ENCODE assay signal across 10 cellular contexts in the genomic region with DNA sequence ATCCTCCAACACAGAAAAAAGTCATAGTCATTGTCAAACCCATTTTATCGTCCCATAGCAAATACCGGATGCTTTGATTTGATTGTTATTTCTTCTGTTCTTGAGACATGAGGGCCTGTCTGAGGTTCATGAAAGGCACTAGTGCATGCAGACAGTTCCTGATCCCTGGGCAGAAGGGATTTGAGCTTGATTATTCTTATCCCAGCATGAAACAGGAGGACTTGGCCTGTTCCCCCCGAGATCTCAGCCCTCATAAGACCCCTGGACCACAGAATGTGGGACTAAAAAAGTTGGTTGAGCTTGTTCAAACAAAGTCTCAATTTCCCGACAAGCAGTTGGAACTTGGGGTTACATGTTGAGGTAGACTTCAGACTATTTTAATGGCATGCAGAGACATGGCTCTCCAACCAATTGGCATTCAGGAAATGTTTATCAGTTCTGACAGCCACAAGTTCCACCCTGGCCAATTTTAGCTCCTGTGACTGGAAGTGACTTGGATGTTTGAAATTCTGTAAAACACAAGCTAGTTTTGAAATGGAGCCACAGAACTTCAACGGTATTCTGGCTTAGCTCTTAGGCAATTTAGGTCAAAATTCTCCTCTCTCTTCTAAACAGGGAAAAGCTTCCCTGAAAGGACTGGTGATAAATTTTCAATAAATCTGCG.
A peak's percentile ranks its signal among the peaks of the same experiment; 100 is the strongest.
DNase-seq lines count a peak whose midpoint lies in the region; ATAC-seq, FAIRE-seq and TF ChIP-seq lines count a peak whose summit lies in the region.
"Had no signal": no experiment of that assay in that cellular context is flagged by ENCODE, and none has a peak within 500 bp of the region (broad histone marks: within the 10 kb centered on the region; RNA-seq: fewer than 3 reads in every experiment).

No MANE protein-coding gene starts in this region.

- intact Hi-C loops in left lung (cut with DNase I), result no loop called here

- peak overlapping the region; percentile 47 for H3K4me2 ChIP-seq in GM23248 (ENCODE audit: unreplicated experiment)

- peak overlapping the region; percentile 55 for H2AFZ ChIP-seq in GM23248

- H3K27ac ChIP-seq in GM23248 (peak overlapping the region; percentile 93), left lung (peak overlapping the region; percentile 26 to 49), skeletal muscle tissue (ENCODE audit: low read depth, low read length) (peak overlapping the region; percentile 66)

- H3F3A ChIP-seq in GM23248 (ENCODE audit: insufficient read depth), result peaks cover 51% of the 10 kb centered on the region

- DNase-seq in GM23248, result peak; percentile 85
- DNase-seq in bronchial epithelial cell (ENCODE audit: low read depth), result peak; percentile 45
- DNase-seq in left lung, result no peak
- DNase-seq in NCI-H187 (lab: John Stamatoyannopoulos, UW), result no peak
- no peak for DNase-seq in GM12891 (ENCODE audit: insufficient read length, low spot score)
- DNase-seq in activated CD4-positive, alpha-beta T cell treated with anti-CD3 and anti-CD28 coated beads, Interleukin-2, amount 10 ng/mL, durations not matched to agents 7 days and 5 days, result no peak
- DNase-seq: DMS79, small intestine had no signal

- H3K36me3 ChIP-seq in GM23248 (ENCODE audit: low read depth), result no peaks in the 10 kb centered on the region
- no peaks in the 10 kb centered on the region for H3K36me3 ChIP-seq in bronchial epithelial cell (ENCODE audit: control insufficient read depth, insufficient read depth, low read length)
- H3K36me3 ChIP-seq in left lung, result no peaks in the 10 kb centered on the region
- no peaks in the 10 kb centered on the region for H3K36me3 ChIP-seq in skeletal muscle tissue (ENCODE audit: control insufficient read depth in 3 of 3, insufficient read depth in 3 of 3, low read length in 3 of 3)

- H3K79me2 ChIP-seq in GM23248 (ENCODE audit: insufficient read depth), result no peaks in the 10 kb centered on the region

- TF ChIP-seq CTCF in bronchial epithelial cell (IDR thresholded peaks at IDR 0.05; ENCODE audit: insufficient read depth, low read length, severe bottlenecking), result no peak
- no peak for TF ChIP-seq CTCF in left lung (IDR thresholded peaks at IDR 0.05)

- H3K36me3 Mint-ChIP-seq in activated CD4-positive, alpha-beta T cell treated with anti-CD3 and anti-CD28 coated beads, Interleukin-2, amount 10 ng/mL, durations not matched to agents 7 days and 5 days (ENCODE audit: low read depth), result no peaks in the 10 kb centered on the region

- peaks cover 8% of the 10 kb centered on the region for H3K27me3 Mint-ChIP-seq in activated CD4-positive, alpha-beta T cell treated with anti-CD3 and anti-CD28 coated beads, Interleukin-2, amount 10 ng/mL, durations not matched to agents 7 days and 5 days

- peak; percentile 43 for ATAC-seq in left lung
- ATAC-seq in GM19455 (IDR thresholded peaks at IDR 0.05; ENCODE audit: unreplicated experiment), result no peak

- no peaks in the 10 kb centered on the region for H3K27me3 ChIP-seq in GM23248 (replicated peaks; ENCODE audit: insufficient read depth)
- H3K27me3 ChIP-seq in bronchial epithelial cell (ENCODE audit: control insufficient read depth, insufficient read depth, low read length), result no peaks in the 10 kb centered on the region
- no peaks in the 10 kb centered on the region for H3K27me3 ChIP-seq in left lung
- H3K27me3 ChIP-seq in skeletal muscle tissue (ENCODE audit: control insufficient read depth in 3 of 3, insufficient read depth in 3 of 3, low read length in 3 of 3), result no peaks in the 10 kb centered on the region

- no peaks in the 10 kb centered on the region for H3K4me1 Mint-ChIP-seq in activated CD4-positive, alpha-beta T cell treated with anti-CD3 and anti-CD28 coated beads, Interleukin-2, amount 10 ng/mL, durations not matched to agents 7 days and 5 days

- no peak overlapping the region for H3K4me3 Mint-ChIP-seq in activated CD4-positive, alpha-beta T cell treated with anti-CD3 and anti-CD28 coated beads, Interleukin-2, amount 10 ng/mL, durations not matched to agents 7 days and 5 days

- H3K9me2 ChIP-seq in GM23248 (ENCODE audit: insufficient read depth), result no peaks in the 10 kb centered on the region

- H3K4me3 ChIP-seq in GM23248, result 0 out of 2 replicates have a peak overlapping the region, but pooled peaks have one; percentile 21
- H3K4me3 ChIP-seq in bronchial epithelial cell (ENCODE audit: low read depth, low read length), result no peak overlapping the region
- H3K4me3 ChIP-seq in left lung, result no peak overlapping the region
- H3K4me3 ChIP-seq in skeletal muscle tissue (ENCODE audit: low read length in 3 of 3), result peak overlapping the region in 1 of 3 donors; percentile 17

- peak overlapping the region; percentile 73 for H3K9ac ChIP-seq in GM23248
- no peak overlapping the region for H3K9ac ChIP-seq in skeletal muscle tissue (ENCODE audit: low read depth in 1 of 3, low read length in 3 of 3)

- TF ChIP-seq POLR2A in GM12891 (IDR thresholded peaks at IDR 0.05; ENCODE audit: low read depth, low read length), result no peak

- H3K9me3 Mint-ChIP-seq in activated CD4-positive, alpha-beta T cell treated with anti-CD3 and anti-CD28 coated beads, Interleukin-2, amount 10 ng/mL, durations not matched to agents 7 days and 5 days, result no peaks in the 10 kb centered on the region

- no peak overlapping the region for H3K27ac Mint-ChIP-seq in activated CD4-positive, alpha-beta T cell treated with anti-CD3 and anti-CD28 coated beads, Interleukin-2, amount 10 ng/mL, durations not matched to agents 7 days and 5 days

- H3K4me1 ChIP-seq in GM23248 (ENCODE audit: insufficient read depth) (peaks cover 69% of the 10 kb centered on the region), left lung (peaks cover 9 to 34% of the 10 kb centered on the region in 2 donors), skeletal muscle tissue (ENCODE audit: control insufficient read depth in 3 of 3, insufficient read depth in 3 of 3, low read length in 3 of 3) (peaks cover 23 to 33% (median 28%) of the 10 kb centered on the region in 3 donors)

- POLR2A ChIA-PET in activated CD4-positive, alpha-beta T cell treated with anti-CD3 and anti-CD28 coated beads, Interleukin-2, amount 10 ng/mL, durations not matched to agents 7 days and 5 days (lab: Charles Lee), result no interaction called here

- H4K20me1 ChIP-seq in GM23248 (ENCODE audit: insufficient read depth), result no peaks in the 10 kb centered on the region

- CTCF ChIA-PET in activated CD4-positive, alpha-beta T cell treated with anti-CD3 and anti-CD28 coated beads, Interleukin-2, amount 10 ng/mL, durations not matched to agents 7 days and 5 days (lab: Charles Lee), result no interaction called here

- FAIRE-seq in bronchial epithelial cell (lab: Jason Lieb, UNC), result peak; percentile 66
- FAIRE-seq in GM12891 (lab: Jason Lieb, UNC), result no peak
- FAIRE-seq: small intestine had no signal

- in situ Hi-C loops in GM23248 (cut with MboI), result no loop called here

- H3K9me3 ChIP-seq in GM23248 (ENCODE audit: low read depth) (no peaks in the 10 kb centered on the region), left lung (no peaks in the 10 kb centered on the region), skeletal muscle tissue (ENCODE audit: control insufficient read depth in 3 of 3, low read length in 3 of 3) (no peaks in the 10 kb centered on the region)

- WGBS in GM23248 (ENCODE audit: low coverage in 1 of 2, low lambda C conversion rate in 2 of 2, missing lambda C conversion rate in 2 of 2), 2 experiments, result 11 to 16% methylated on average over 6 of the region's 6 CpGs

TF ChIP-seq in GM12891, 5 proteins besides CTCF, POLR2A, EP300 and RAD21:
- TF ChIP-seq POLR2AphosphoS5 (IDR thresholded peaks at IDR 0.05; ENCODE audit: low read depth, low read length), result no peak
- TF ChIP-seq PAX5 (IDR thresholded peaks at IDR 0.05; ENCODE audit: insufficient read depth, low read length, severe bottlenecking), result no peak
- no peak for TF ChIP-seq POU2F2 (IDR thresholded peaks at IDR 0.05; ENCODE audit: low read depth, low read length)
- TF ChIP-seq SPI1 (IDR thresholded peaks at IDR 0.05; ENCODE audit: low read depth, low read length), result no peak
- TF ChIP-seq TAF1 (IDR thresholded peaks at IDR 0.05; ENCODE audit: low read depth, low read length), result no peak

Comparison
In these comparisons a context has a peak if more than half of its experiments do, and no peak if none do; other contexts are left out.
1. DNase-seq: peak in GM23248 (single experiment) and bronchial epithelial cell (single experiment); none in left lung (0 of 2), NCI-H187 (0 of 2), GM12891 (single experiment) and activated CD4-positive, alpha-beta T cell treated with anti-CD3 and anti-CD28 coated beads, Interleukin-2, amount 10 ng/mL, durations not matched to agents 7 days and 5 days (single experiment).
2. H3K27ac ChIP-seq: peak in every context shown above with its lines; median percentile 93 in GM23248; 66 in skeletal muscle tissue; 38 in left lung.